Comparison of ENCODE assay signal across 22 cellular contexts in the genomic region with DNA sequence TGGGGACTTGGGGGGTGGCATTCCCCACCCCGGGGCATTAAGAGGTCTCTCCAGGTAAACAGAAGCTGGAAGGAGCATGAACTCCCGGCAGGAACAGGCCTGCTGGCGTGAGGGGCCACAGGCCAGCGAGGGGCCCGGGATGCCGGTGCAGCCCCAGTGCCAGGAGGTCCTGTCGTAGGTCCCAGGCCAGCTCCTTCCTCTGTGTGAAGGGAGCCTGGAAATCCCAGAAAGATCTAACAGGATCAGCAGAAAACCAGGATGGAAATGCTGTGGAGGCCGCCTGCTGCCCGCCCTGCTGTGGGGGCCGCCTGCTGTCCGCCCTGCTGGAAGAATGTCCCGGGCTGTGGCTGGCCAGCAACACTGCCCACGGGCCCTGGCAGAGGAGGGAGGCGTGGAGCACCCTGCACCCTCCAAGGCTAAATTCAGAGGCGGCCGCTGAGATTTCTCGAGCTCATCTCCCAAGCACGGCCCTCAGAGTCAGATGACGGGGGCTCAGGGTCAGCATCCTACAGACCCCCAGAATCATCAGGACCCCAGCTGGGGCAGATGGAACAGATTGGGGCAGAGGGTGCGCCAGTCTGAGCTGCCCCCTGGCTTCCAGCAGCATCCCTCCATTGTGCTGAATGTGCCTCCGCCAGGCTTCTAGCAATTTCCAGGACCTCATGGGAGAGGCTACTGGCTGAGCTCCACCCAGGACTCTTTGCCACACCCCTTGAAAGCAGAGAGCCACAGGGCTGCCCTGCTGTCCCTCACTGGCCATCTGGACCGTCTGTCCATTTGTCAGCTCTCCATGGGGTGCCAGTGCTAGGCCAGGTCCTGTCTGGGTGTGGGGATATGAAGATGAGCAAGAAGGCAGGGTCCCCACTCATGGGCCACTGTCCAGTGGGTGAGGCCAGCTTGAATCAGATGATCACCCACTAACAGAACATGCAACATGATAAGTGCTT.
"Had no signal": no experiment of that assay in that cellular context is flagged by ENCODE, and none has a peak within 500 bp of the region (broad histone marks: within the 10 kb centered on the region; RNA-seq: fewer than 3 reads in every experiment).

No MANE protein-coding gene starts in this region.

- H3K36me3 Mint-ChIP-seq: activated CD4-positive, alpha-beta memory T cell treated with anti-CD3 and anti-CD28 coated beads for 36 hours; activated naive CD4-positive, alpha-beta T cell treated with anti-CD3 and anti-CD28 coated beads, Interleukin-2, amount 10 ng/mL, durations not matched to agents 7 days and 5 days; brain had no signal

- H3K4me1 Mint-ChIP-seq: activated CD4-positive, alpha-beta T cell treated with anti-CD3 and anti-CD28 coated beads, Interleukin-2, amount 10 ng/mL, durations not matched to agents 7 days and 5 days; central memory CD8-positive, alpha-beta T cell had no signal

- H3K4me2 ChIP-seq: KMS-11 had no signal

- H3K27ac Mint-ChIP-seq: activated CD4-positive, alpha-beta memory T cell treated with anti-CD3 and anti-CD28 coated beads for 36 hours; activated CD4-positive, alpha-beta T cell treated with anti-CD3 and anti-CD28 coated beads, Interleukin-2, amount 10 ng/mL, durations not matched to agents 7 days and 5 days; activated naive CD4-positive, alpha-beta T cell treated with anti-CD3 and anti-CD28 coated beads, Interleukin-2, amount 10 ng/mL, durations not matched to agents 7 days and 5 days; T-helper 17 cell had no signal

- H3K9ac ChIP-seq: KMS-11 had no signal

- DNase-seq: activated CD4-positive, alpha-beta memory T cell treated with anti-CD3 and anti-CD28 coated beads for 36 hours; activated CD4-positive, alpha-beta T cell treated with anti-CD3 and anti-CD28 coated beads, Interleukin-2, amount 10 ng/mL, durations not matched to agents 7 days and 5 days; activated CD4-positive, CD25-positive, alpha-beta regulatory T cell; activated CD8-positive, alpha-beta memory T cell treated with anti-CD3 and anti-CD28 coated beads for 24 hours; activated gamma-delta T cell; activated naive CD4-positive, alpha-beta T cell treated with anti-CD3 and anti-CD28 coated beads, Interleukin-2, amount 10 ng/mL, durations not matched to agents 7 days and 5 days; activated T-cell treated with anti-CD3 and anti-CD28 coated beads, Interleukin-2, amount 50 U/mL, for 4 hours; NCI-H1092; NCI-H1417; NCI-H2029; NCI-H2107; NCI-H2171 treated with DMSO at 0.1 percent for 48 hours; NCI-H345; NCI-H510A; NCI-H526 treated with DMSO at 0.1 percent for 48 hours; NK-92 treated with Interleukin-12 subunit alpha and Interleukin-12 subunit beta, amount 100 ng/mL, for 24 hours; SHP77 treated with DMSO at 0.1 percent for 48 hours; T-helper 17 cell; T-helper 9 cell had no signal

- H3K4me3 Mint-ChIP-seq: activated CD4-positive, alpha-beta memory T cell treated with anti-CD3 and anti-CD28 coated beads for 36 hours; activated CD4-positive, alpha-beta T cell treated with anti-CD3 and anti-CD28 coated beads, Interleukin-2, amount 10 ng/mL, durations not matched to agents 7 days and 5 days; activated naive CD4-positive, alpha-beta T cell treated with anti-CD3 and anti-CD28 coated beads, Interleukin-2, amount 10 ng/mL, durations not matched to agents 7 days and 5 days; activated T-cell treated with anti-CD3 and anti-CD28 coated beads, Interleukin-2, amount 50 U/mL, for 4 hours; brain; central memory CD8-positive, alpha-beta T cell; T-helper 17 cell had no signal

- H3K27ac ChIP-seq: KMS-11 had no signal
